In the genomic region with DNA sequence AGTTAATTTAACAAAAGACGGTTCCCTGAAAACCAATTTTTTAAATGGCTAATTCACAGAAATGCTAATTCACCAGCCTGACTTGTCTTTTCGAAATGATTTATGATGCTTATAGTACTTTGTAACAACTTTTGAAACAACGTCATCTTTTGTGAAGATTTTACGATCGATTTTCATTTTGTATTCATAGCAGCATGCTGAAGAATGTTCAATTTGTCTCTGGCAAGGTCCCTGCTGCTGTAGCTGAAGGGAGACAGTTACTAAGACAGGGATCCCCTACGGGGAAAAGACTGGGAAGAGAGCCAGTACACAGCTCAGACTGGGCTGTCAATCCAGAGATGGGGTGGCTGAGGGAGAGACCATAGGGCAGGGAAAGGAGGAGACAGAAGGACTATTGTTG, we compare ENCODE assay signal across 17 cellular contexts.
"Had no signal": no experiment of that assay in that cellular context is flagged by ENCODE, and none has a peak within 500 bp of the region (broad histone marks: within the 10 kb centered on the region; RNA-seq: fewer than 3 reads in every experiment).

No MANE protein-coding gene starts in this region.

- H3K27ac Mint-ChIP-seq: activated CD8-positive, alpha-beta memory T cell treated with anti-CD3 and anti-CD28 coated beads, Interleukin-2, amount 10 ng/mL, durations not matched to agents 7 days and 5 days; activated naive CD4-positive, alpha-beta T cell treated with anti-CD3 and anti-CD28 coated beads, Interleukin-2, amount 50 U/mL, for 24 hours; memory B cell; naive thymus-derived CD8-positive, alpha-beta T cell had no signal

- H3K27ac ChIP-seq: adrenal gland, left lung, neutrophil, transverse colon, vagina, VCaP had no signal

- H3K36me3 Mint-ChIP-seq: activated CD8-positive, alpha-beta memory T cell treated with anti-CD3 and anti-CD28 coated beads, Interleukin-2, amount 10 ng/mL, durations not matched to agents 7 days and 5 days; activated naive CD4-positive, alpha-beta T cell treated with anti-CD3 and anti-CD28 coated beads, Interleukin-2, amount 50 U/mL, for 24 hours; memory B cell had no signal

- H3K27me3 ChIP-seq: adrenal gland, left lung, neutrophil, transverse colon, vagina had no signal

- H3K36me3 ChIP-seq: adrenal gland, left lung, neutrophil, transverse colon, vagina had no signal

- H3K4me1 Mint-ChIP-seq: activated CD8-positive, alpha-beta memory T cell treated with anti-CD3 and anti-CD28 coated beads, Interleukin-2, amount 10 ng/mL, durations not matched to agents 7 days and 5 days; activated naive CD4-positive, alpha-beta T cell treated with anti-CD3 and anti-CD28 coated beads, Interleukin-2, amount 50 U/mL, for 24 hours; memory B cell; naive thymus-derived CD8-positive, alpha-beta T cell had no signal

- H3K4me3 Mint-ChIP-seq: activated CD8-positive, alpha-beta memory T cell treated with anti-CD3 and anti-CD28 coated beads, Interleukin-2, amount 10 ng/mL, durations not matched to agents 7 days and 5 days; activated naive CD4-positive, alpha-beta T cell treated with anti-CD3 and anti-CD28 coated beads, Interleukin-2, amount 50 U/mL, for 24 hours; activated T-cell treated with anti-CD3 and anti-CD28 coated beads, Interleukin-2, amount 50 U/mL, for 4 hours; memory B cell; naive thymus-derived CD8-positive, alpha-beta T cell had no signal

- ATAC-seq: activated CD8-positive, alpha-beta memory T cell treated with anti-CD3 and anti-CD28 coated beads, Interleukin-2, amount 10 ng/mL, durations not matched to agents 7 days and 5 days; activated T-cell treated with anti-CD3 and anti-CD28 coated beads, Interleukin-2, amount 50 U/mL, for 4 hours; left lung; naive thymus-derived CD8-positive, alpha-beta T cell had no signal

- H3K4me1 ChIP-seq: adrenal gland, left lung, transverse colon, vagina had no signal

- H3K4me3 ChIP-seq: adrenal gland, left lung, transverse colon, vagina had no signal

- H3K9me3 ChIP-seq: adrenal gland, left lung, neutrophil, transverse colon, vagina had no signal

- H3K27me3 Mint-ChIP-seq: activated CD8-positive, alpha-beta memory T cell treated with anti-CD3 and anti-CD28 coated beads, Interleukin-2, amount 10 ng/mL, durations not matched to agents 7 days and 5 days; activated naive CD4-positive, alpha-beta T cell treated with anti-CD3 and anti-CD28 coated beads, Interleukin-2, amount 50 U/mL, for 24 hours had no signal

- DNase-seq: activated CD4-positive, alpha-beta T cell treated with anti-CD3 and anti-CD28 coated beads, Interleukin-2, amount 50 U/mL, for 48 hours; activated CD8-positive, alpha-beta memory T cell treated with anti-CD3 and anti-CD28 coated beads, Interleukin-2, amount 10 ng/mL, durations not matched to agents 7 days and 5 days; activated effector memory CD4-positive, alpha-beta T cell treated with anti-CD3 and anti-CD28 coated beads, Interleukin-2, amount 50 U/mL, for 16 hours; activated T-cell treated with anti-CD3 and anti-CD28 coated beads, Interleukin-2, amount 50 U/mL, for 4 hours; adrenal gland; erythroblast; left lung; naive thymus-derived CD8-positive, alpha-beta T cell; stimulated activated CD4-positive, alpha-beta T cell treated with anti-CD3 and anti-CD28 coated beads, Interleukin-2, amount 100 ng/mL, for 48 hours; stimulated activated naive CD4-positive, alpha-beta T cell; T1000; transverse colon had no signal
